ENCODE assay signal across 8 cellular contexts in the genomic region with DNA sequence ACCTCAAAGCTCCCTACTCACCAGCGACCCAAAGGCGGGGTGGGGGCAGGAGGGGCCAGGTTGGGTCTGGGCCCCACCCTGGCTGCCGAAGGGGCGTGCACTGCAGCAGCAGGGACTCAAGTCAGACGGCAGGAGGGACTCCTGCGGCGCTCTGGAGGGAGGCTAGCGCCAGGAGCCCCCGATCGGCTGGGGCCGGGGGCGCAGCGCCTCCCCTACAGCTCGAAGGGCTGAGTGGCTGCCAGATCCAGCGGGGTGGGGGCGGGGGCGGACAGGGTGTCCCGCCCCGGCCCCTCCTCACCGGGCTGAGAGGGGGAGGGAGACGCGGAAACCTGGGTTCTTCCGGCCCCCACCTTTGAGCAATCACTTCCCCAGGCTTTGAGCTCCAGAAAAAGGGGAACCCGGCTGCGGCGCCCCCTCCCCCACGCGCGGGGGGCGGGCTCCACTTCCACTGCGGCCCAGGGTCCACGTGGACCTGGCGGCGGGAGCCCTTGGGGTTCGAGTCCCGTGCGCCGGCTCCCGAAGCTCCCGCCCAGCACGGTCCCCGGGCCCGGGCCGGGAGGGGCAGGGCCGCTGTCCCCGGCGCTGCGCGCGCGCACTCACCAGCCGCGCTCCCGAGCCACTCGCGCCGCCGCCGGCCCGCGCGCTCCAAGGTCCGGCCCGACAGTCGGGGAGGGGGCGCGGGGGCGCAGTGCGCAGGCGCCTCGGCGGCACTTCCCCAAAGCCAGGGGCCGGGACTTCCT. TPM values are rescaled to one million over a fixed set of nuclear protein-coding genes. Genes with fewer than 3 reads are reported as not detected.
A peak's percentile ranks its signal among the peaks of the same experiment; 100 is the strongest.
DNase-seq lines count a peak whose midpoint lies in the region; ATAC-seq and TF ChIP-seq lines count a peak whose summit lies in the region.

A gene with protein sequence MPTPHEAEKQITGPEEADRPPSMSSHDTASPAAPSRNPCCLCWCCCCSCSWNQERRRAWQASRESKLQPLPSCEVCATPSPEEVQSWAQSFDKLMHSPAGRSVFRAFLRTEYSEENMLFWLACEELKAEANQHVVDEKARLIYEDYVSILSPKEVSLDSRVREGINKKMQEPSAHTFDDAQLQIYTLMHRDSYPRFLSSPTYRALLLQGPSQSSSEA (minus strand): TSS at position 246 of the 740 bp plus-strand sequence. CDS start 2,632 bp downstream, outside the sequence.

- H3K27me3 Mint-ChIP-seq in nephron progenitor cell (ENCODE audit: low read depth, poor library complexity), result peaks cover 33% of the 10 kb centered on the region

- peak within 1 kb of the TSS; percentile 39 for H3K27ac Mint-ChIP-seq in nephron progenitor cell

- no peaks in the 10 kb centered on the region for H3K9me3 Mint-ChIP-seq in nephron progenitor cell

- H3K4me1 Mint-ChIP-seq in nephron progenitor cell, result peaks cover 38% of the 10 kb centered on the region

- H3K27ac ChIP-seq in thymus (ENCODE audit: low read depth), result peak within 1 kb of the TSS; percentile 93

- peaks cover 1% of the 10 kb centered on the region for H3K9me3 ChIP-seq in thymus (ENCODE audit: control insufficient read depth)

- H3K4me3 ChIP-seq in fibroblast of villous mesenchyme (ENCODE audit: low read depth, low read length) (peak within 1 kb of the TSS; percentile 80), thymus (ENCODE audit: low read length) (peak within 1 kb of the TSS; percentile 83)

- ATAC-seq in GM18909 (IDR thresholded peaks at IDR 0.05; ENCODE audit: poor library complexity, unreplicated experiment) (peak; percentile 33), HG03571 (IDR thresholded peaks at IDR 0.05; ENCODE audit: unreplicated experiment) (peak; percentile 33)

- under 1% methylated on average over 73 of the region's 73 CpGs for WGBS in thymus

- H3K4me3 Mint-ChIP-seq in nephron progenitor cell, result peak within 1 kb of the TSS; percentile 82

- DNase-seq in AG20443 (ENCODE audit: low spot score) (peak; percentile 91), SHP77 (lab: John Stamatoyannopoulos, UW) (peak; percentile 39 to 85), activated gamma-delta T cell (lab: John Stamatoyannopoulos, UW) (peak; percentile 54), fibroblast of villous mesenchyme (ENCODE audit: low read depth) (peak; percentile 68), nephron progenitor cell (peak; percentile 84)

- TF ChIP-seq CTCF in fibroblast of villous mesenchyme (IDR thresholded peaks at IDR 0.05; ENCODE audit: insufficient read depth, low read depth, low read length), result no peak
- no peak for TF ChIP-seq CTCF in nephron progenitor cell (IDR thresholded peaks at IDR 0.05)

- peaks cover 43% of the 10 kb centered on the region for H3K4me1 ChIP-seq in thymus (ENCODE audit: control insufficient read depth, insufficient read depth, low read length)

- peaks cover 17% of the 10 kb centered on the region for H3K36me3 ChIP-seq in thymus (ENCODE audit: control insufficient read depth, insufficient read depth)

- H3K27me3 ChIP-seq in thymus (ENCODE audit: control insufficient read depth, insufficient read depth), result peaks cover 23% of the 10 kb centered on the region

- no peaks in the 10 kb centered on the region for H3K36me3 Mint-ChIP-seq in nephron progenitor cell (ENCODE audit: low read depth)

RNA-seq across cellular contexts. Expression of the gene that starts here (rescaled TPM):
- 13.0 and 13.2 TPM in 2 replicates for total RNA-seq in fibroblast of villous mesenchyme
- polyA plus RNA-seq in thymus, result 27.2 TPM

Comparison
In these comparisons a context has a peak if more than half of its experiments do, and no peak if none do; other contexts are left out.
1. Peak in every context shown above with its lines: DNase-seq, ATAC-seq, H3K4me3 ChIP-seq and H3K27ac ChIP-seq.